In genomic region chr11:34105079-34105956, GRCh38 we compare ENCODE assay signal across 8 cellular contexts. TPM values are rescaled to one million over a fixed set of nuclear protein-coding genes. Genes with fewer than 3 reads are reported as not detected.
DNase-seq lines count a peak whose midpoint lies in the region; ATAC-seq and TF ChIP-seq lines count a peak whose summit lies in the region.

TSS of gene NAT10 (plus strand) at chr11:34105629. CDS start at chr11:34108226, 2,597 bp downstream.

- peaks cover 7% of the 10 kb centered on the region for H3K4me1 ChIP-seq in mucosa of descending colon (ENCODE audit: low read depth)

- intact Hi-C loops in mucosa of descending colon (cut with DNase I, micrococcal nuclease), result no loop called here

- peak within 1 kb of the TSS; percentile 98 for H3K4me3 ChIP-seq in epithelial cell of esophagus (ENCODE audit: low read length)
- peak within 1 kb of the TSS; percentile 51 for H3K4me3 ChIP-seq in mucosa of descending colon

- TF ChIP-seq EP300 in Ishikawa (IDR thresholded peaks at IDR 0.05; ENCODE audit: borderline replicate concordance), result no peak; the same call in 1 of the 2 replicates

- H3K36me3 ChIP-seq in mucosa of descending colon (ENCODE audit: low read depth), result peaks cover 6% of the 10 kb centered on the region

- peak; percentile 89 for ATAC-seq in GM21576 (IDR thresholded peaks at IDR 0.05; ENCODE audit: unreplicated experiment)
- peak; percentile 99 for ATAC-seq in mucosa of descending colon

- TF ChIP-seq CTCF in epithelial cell of esophagus (IDR thresholded peaks at IDR 0.05; ENCODE audit: insufficient read depth, low read depth, low read length, missing control alignments) (peak; percentile 15), mucosa of descending colon (IDR thresholded peaks at IDR 0.05) (no peak)

- no peak for TF ChIP-seq RAD21 in Ishikawa (IDR thresholded peaks at IDR 0.05; ENCODE audit: low read depth)

- H3K9me3 ChIP-seq in mucosa of descending colon, result no peaks in the 10 kb centered on the region

- DNase-seq in DMS53 (lab: John Stamatoyannopoulos, UW) (peak; percentile 98), OCI-M2 (lab: John Stamatoyannopoulos, UW; ENCODE audit: unreplicated experiment) (peak; percentile 93), activated T-cell treated with anti-CD3 and anti-CD28 coated beads for 4 hours (peak; percentile 96), epithelial cell of esophagus (ENCODE audit: low read depth) (peak; percentile 99), mucosa of descending colon (peak; percentile 96 to 99 (median 98))
- DNase-seq in stimulated activated CD8-positive, alpha-beta memory T cell treated with anti-CD3 and anti-CD28 coated beads, Interleukin-4, amount 100 ng/mL, for 24 hours (ENCODE audit: low read depth), result peak; percentile 92

TF ChIP-seq in Ishikawa, 13 proteins besides CTCF, POLR2A, EP300 and RAD21:
- TF ChIP-seq ZBTB7A (IDR thresholded peaks at IDR 0.05; ENCODE audit: low read depth) (no peak), FOXM1 (IDR thresholded peaks at IDR 0.05; ENCODE audit: borderline replicate concordance, low read depth) (no peak), TCF12 (IDR thresholded peaks at IDR 0.05; ENCODE audit: low read depth) (peak; percentile 10; the same call in 1 of the 2 replicates), CEBPB (IDR thresholded peaks at IDR 0.05) (no peak), MAX (IDR thresholded peaks at IDR 0.05) (peak; percentile 98), TAF1 (IDR thresholded peaks at IDR 0.05; ENCODE audit: low read depth) (peak; percentile 68; the same call in 1 of the 2 replicates), YY1 (IDR thresholded peaks at IDR 0.05; ENCODE audit: low read depth) (peak; percentile 80; the same call in 1 of the 2 replicates), TEAD4 (IDR thresholded peaks at IDR 0.05) (0 out of 2 replicates have a peak, but pooled peaks have one; percentile 18), USF1 (IDR thresholded peaks at IDR 0.05) (peak; percentile 76), EGR1 (IDR thresholded peaks at IDR 0.05) (peak; percentile 19; the same call in 1 of the 2 replicates), CREB1 (IDR thresholded peaks at IDR 0.05; ENCODE audit: low read depth) (peak; percentile 94), NFIC (IDR thresholded peaks at IDR 0.05) (0 out of 2 replicates have a peak, but pooled peaks have one; percentile 14)
- TF ChIP-seq, protein P1, sequence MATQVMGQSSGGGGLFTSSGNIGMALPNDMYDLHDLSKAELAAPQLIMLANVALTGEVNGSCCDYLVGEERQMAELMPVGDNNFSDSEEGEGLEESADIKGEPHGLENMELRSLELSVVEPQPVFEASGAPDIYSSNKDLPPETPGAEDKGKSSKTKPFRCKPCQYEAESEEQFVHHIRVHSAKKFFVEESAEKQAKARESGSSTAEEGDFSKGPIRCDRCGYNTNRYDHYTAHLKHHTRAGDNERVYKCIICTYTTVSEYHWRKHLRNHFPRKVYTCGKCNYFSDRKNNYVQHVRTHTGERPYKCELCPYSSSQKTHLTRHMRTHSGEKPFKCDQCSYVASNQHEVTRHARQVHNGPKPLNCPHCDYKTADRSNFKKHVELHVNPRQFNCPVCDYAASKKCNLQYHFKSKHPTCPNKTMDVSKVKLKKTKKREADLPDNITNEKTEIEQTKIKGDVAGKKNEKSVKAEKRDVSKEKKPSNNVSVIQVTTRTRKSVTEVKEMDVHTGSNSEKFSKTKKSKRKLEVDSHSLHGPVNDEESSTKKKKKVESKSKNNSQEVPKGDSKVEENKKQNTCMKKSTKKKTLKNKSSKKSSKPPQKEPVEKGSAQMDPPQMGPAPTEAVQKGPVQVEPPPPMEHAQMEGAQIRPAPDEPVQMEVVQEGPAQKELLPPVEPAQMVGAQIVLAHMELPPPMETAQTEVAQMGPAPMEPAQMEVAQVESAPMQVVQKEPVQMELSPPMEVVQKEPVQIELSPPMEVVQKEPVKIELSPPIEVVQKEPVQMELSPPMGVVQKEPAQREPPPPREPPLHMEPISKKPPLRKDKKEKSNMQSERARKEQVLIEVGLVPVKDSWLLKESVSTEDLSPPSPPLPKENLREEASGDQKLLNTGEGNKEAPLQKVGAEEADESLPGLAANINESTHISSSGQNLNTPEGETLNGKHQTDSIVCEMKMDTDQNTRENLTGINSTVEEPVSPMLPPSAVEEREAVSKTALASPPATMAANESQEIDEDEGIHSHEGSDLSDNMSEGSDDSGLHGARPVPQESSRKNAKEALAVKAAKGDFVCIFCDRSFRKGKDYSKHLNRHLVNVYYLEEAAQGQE (IDR thresholded peaks at IDR 0.05; ENCODE audit: low read depth), result no peak
TF ChIP-seq in Ishikawa: peak in this region for 9.

RNA-seq across cellular contexts. Expression of gene NAT10, which starts in this region (rescaled TPM):
- total RNA-seq in mucosa of descending colon, result 10 to 100 TPM; 29.6 to 34.4 (median 30.7) TPM

Comparison
In these comparisons a context has a peak if more than half of its experiments do, and no peak if none do; other contexts are left out.
1. Peak in every context shown above with its lines: DNase-seq, ATAC-seq and H3K4me3 ChIP-seq.